In genomic region chr13:33637978-33638743, GRCh38 we compare ENCODE assay signal across 13 cellular contexts.
A peak's percentile ranks its signal among the peaks of the same experiment; 100 is the strongest.
DNase-seq lines count a peak whose midpoint lies in the region; ATAC-seq, FAIRE-seq and TF ChIP-seq lines count a peak whose summit lies in the region.
"Had no signal": no experiment of that assay in that cellular context is flagged by ENCODE, and none has a peak within 500 bp of the region (broad histone marks: within the 10 kb centered on the region; RNA-seq: fewer than 3 reads in every experiment).

No MANE protein-coding gene starts in this region.

- H3K9ac ChIP-seq in H1 (replicated peaks in 1 of 4; ENCODE audit: extremely low read depth in 1 of 4, low read depth in 3 of 4, low read length in 3 of 4) (no peak overlapping the region), mesendoderm (ENCODE audit: low read length) (no peak overlapping the region)

- H2AFZ ChIP-seq in H1 (ENCODE audit: low read length), result no peak overlapping the region

- H3K4me1 ChIP-seq in H1 (replicated peaks in 1 of 4; ENCODE audit: control insufficient read depth in 3 of 4, insufficient read depth in 4 of 4, low read length in 3 of 4) (peaks cover 5 to 19% (median 11%) of the 10 kb centered on the region in 4 experiments; a peak in 4 of 7 replicates), mesendoderm (ENCODE audit: control insufficient read depth, low read depth, low read length) (peaks cover 26% of the 10 kb centered on the region)

- H3K4ac ChIP-seq in H1 (replicated peaks; ENCODE audit: insufficient read length, low read depth, low read length), result no peak overlapping the region
- peak overlapping the region; percentile 27 for H3K4ac ChIP-seq in mesendoderm (ENCODE audit: low read depth, low read length)

- H3K79me1 ChIP-seq in H1 (ENCODE audit: low read depth, low read length), result no peaks in the 10 kb centered on the region
- H3K79me1 ChIP-seq in mesendoderm (ENCODE audit: low read length), result no peaks in the 10 kb centered on the region

- no peak overlapping the region for H3K56ac ChIP-seq in H1 (replicated peaks; ENCODE audit: insufficient read length, low read depth, low read length)
- H3K56ac ChIP-seq in mesendoderm (ENCODE audit: low read length), result no peak overlapping the region

- no peak overlapping the region for H4K91ac ChIP-seq in H1 (replicated peaks; ENCODE audit: insufficient read length, low read length)

- peak; percentile 76 for DNase-seq in EL
- DNase-seq in MG63, result peak; percentile 73
- DNase-seq in H1 (ENCODE audit: low read depth in 1 of 2, low spot score in 2 of 2), result no peak
- peak; percentile 54 for DNase-seq in mesendoderm
- no peak for DNase-seq in HuH-7 (ENCODE audit: low spot score)
- no peak for DNase-seq in NCI-H2029 (lab: John Stamatoyannopoulos, UW)
- no peak for DNase-seq in GM12891 (ENCODE audit: insufficient read length, low spot score)
- DNase-seq: activated CD8-positive, alpha-beta T cell treated with anti-CD3 and anti-CD28 coated beads, Interleukin-2, amount 10 ng/mL, durations not matched to agents 7 days and 5 days; activated naive CD4-positive, alpha-beta T cell treated with anti-CD3 and anti-CD28 coated beads, Interleukin-2, amount 50 U/mL, for 16 hours; glutamatergic neuron; NCI-H187; T-cell had no signal

- no peak overlapping the region for H3K27ac ChIP-seq in H1 (ENCODE audit: low read depth, low read length)
- peak overlapping the region; percentile 58 for H3K27ac ChIP-seq in mesendoderm (ENCODE audit: low read depth, low read length)

- H3K4me2 ChIP-seq in H1 (ENCODE audit: insufficient read depth in 1 of 2, low read depth in 2 of 2, low read length in 2 of 2) (peak overlapping the region; percentile 17 to 42; a peak in 2 of 4 replicates), mesendoderm (ENCODE audit: low read length) (no peak overlapping the region)

- H3K9me3 ChIP-seq in MG63 (no peaks in the 10 kb centered on the region), H1 (ENCODE audit: insufficient read depth in 2 of 2, low read depth in 1 of 2, low read length in 1 of 2) (no peaks in the 10 kb centered on the region)

- no peak overlapping the region for H4K5ac ChIP-seq in H1 (ENCODE audit: insufficient read length, low read depth, low read length)
- H4K5ac ChIP-seq in mesendoderm (ENCODE audit: low read length), result no peak overlapping the region

- H3K27me3 ChIP-seq in MG63, result no peaks in the 10 kb centered on the region
- H3K27me3 ChIP-seq in H1 (replicated peaks in 1 of 4; ENCODE audit: control insufficient read depth in 3 of 4, extremely low read depth in 1 of 4, insufficient read depth in 3 of 4, low read length in 3 of 4), result no peaks in the 10 kb centered on the region
- H3K27me3 ChIP-seq in mesendoderm (ENCODE audit: insufficient read depth, low read length, poor library complexity), result no peaks in the 10 kb centered on the region

- no peaks in the 10 kb centered on the region for H3K23me2 ChIP-seq in H1 (ENCODE audit: low read depth, low read length)

- no peak overlapping the region for H3K23ac ChIP-seq in H1 (ENCODE audit: insufficient read length)
- no peak overlapping the region for H3K23ac ChIP-seq in mesendoderm (ENCODE audit: low read length)

- H2AK5ac ChIP-seq in H1 (ENCODE audit: low read depth, low read length) (no peak overlapping the region), mesendoderm (ENCODE audit: low read length) (no peak overlapping the region)

- H3K14ac ChIP-seq in H1 (ENCODE audit: insufficient read length), result no peak overlapping the region

- H2BK12ac ChIP-seq in H1 (ENCODE audit: low read depth, low read length), result no peak overlapping the region; the same call in 1 of the 2 replicates

- POLR2A ChIA-PET in H1 (lab: Charles Lee; ENCODE audit: partially characterized antibody), result no interaction called here

- no peak for TF ChIP-seq CTCF in H1 (IDR thresholded peaks at IDR 0.05; ENCODE audit: control extremely low read depth in 1 of 3, insufficient read depth in 1 of 3, low read depth in 1 of 3, low read length in 3 of 3)

- H2BK15ac ChIP-seq in H1 (ENCODE audit: low read length), result no peak overlapping the region
- no peak overlapping the region for H2BK15ac ChIP-seq in mesendoderm (replicated peaks; ENCODE audit: low read depth)

- CTCF ChIA-PET in H1 (lab: Charles Lee; ENCODE audit: partially characterized antibody), result interaction anchor here (1.5 kb wide), 1 partner anchor 18 kb away, joined by 4 read pairs; no protein-coding TSS in a partner anchor

- TF ChIP-seq POLR2A in H1 (IDR thresholded peaks at IDR 0.05; ENCODE audit: control extremely low read depth in 1 of 2, low read depth in 2 of 2, low read length in 2 of 2) (no peak), GM12891 (IDR thresholded peaks at IDR 0.05; ENCODE audit: low read depth, low read length) (no peak)

- FAIRE-seq in H1 (lab: Jason Lieb, UNC) (no peak), GM12891 (lab: Jason Lieb, UNC) (no peak)

- whole genome bisulfite sequencing in H1 (ENCODE audit: extremely low coverage in 1 of 2, insufficient coverage in 1 of 2, insufficient read length in 1 of 2, insufficient replicate concordance in 2 of 2, low coverage in 1 of 2, low lambda C conversion rate in 2 of 2, missing lambda C conversion rate in 1 of 2), 2 experiments, result 36% methylated on average over 3 of the region's 3 CpGs; no CpG with 5 or more reads in 1 of the 2 experiments
- WGBS in mesendoderm (ENCODE audit: extremely low coverage, insufficient coverage, low lambda C conversion rate), result no CpG with 5 or more reads among the region's 3 CpGs

- TF ChIP-seq RAD21 in H1 (IDR thresholded peaks at IDR 0.05 in 1 of 2, conservative IDR thresholded peaks at IDR 0.05 in 1 of 2; ENCODE audit: low read depth in 2 of 2, low read length in 2 of 2), result no peak

- H4K20me1 ChIP-seq in H1 (replicated peaks in 1 of 2; ENCODE audit: control insufficient read depth in 1 of 2, insufficient read depth in 2 of 2, low read length in 2 of 2), result no peaks in the 10 kb centered on the region

- H3K36me3 ChIP-seq in MG63 (no peaks in the 10 kb centered on the region), H1 (ENCODE audit: control insufficient read depth in 2 of 4, insufficient read depth in 4 of 4, low read length in 3 of 4) (no peaks in the 10 kb centered on the region), mesendoderm (ENCODE audit: control insufficient read depth, insufficient read depth, low read length) (no peaks in the 10 kb centered on the region)

- H3K18ac ChIP-seq in H1 (ENCODE audit: extremely low read depth, low read length), result no peak overlapping the region
- peak overlapping the region; percentile 75 for H3K18ac ChIP-seq in mesendoderm (ENCODE audit: low read length)

- H2BK5ac ChIP-seq in H1 (ENCODE audit: low read depth, low read length) (no peak overlapping the region; the same call in 1 of the 2 replicates), mesendoderm (ENCODE audit: low read length) (peak overlapping the region; percentile 89)

- H2BK120ac ChIP-seq in H1 (replicated peaks; ENCODE audit: low read depth, low read length), result no peak overlapping the region
- no peak overlapping the region for H2BK120ac ChIP-seq in mesendoderm (ENCODE audit: low read depth, low read length)

- H4K8ac ChIP-seq in H1 (ENCODE audit: extremely low read depth, insufficient read depth, low read length) (no peak overlapping the region), mesendoderm (ENCODE audit: low read depth, low read length) (no peak overlapping the region)

- no peak for TF ChIP-seq EP300 in H1 (IDR thresholded peaks at IDR 0.05; ENCODE audit: borderline replicate concordance in 1 of 2, low read depth in 2 of 2, low read length in 2 of 2)

- no peak overlapping the region for H2BK20ac ChIP-seq in H1 (ENCODE audit: low read length)

- H3K4me3 ChIP-seq in MG63 (no peak overlapping the region), H1 (ENCODE audit: extremely low read depth in 1 of 4, insufficient read depth in 2 of 4, low read depth in 3 of 4, low read length in 4 of 4) (peak overlapping the region in 1 of 4 experiments; percentile 17; a peak in 1 of 8 replicates), mesendoderm (ENCODE audit: low read length) (no peak overlapping the region)

- H3K79me2 ChIP-seq in H1 (ENCODE audit: control insufficient read depth in 1 of 2, insufficient read depth in 2 of 2, low read length in 2 of 2) (no peaks in the 10 kb centered on the region), mesendoderm (ENCODE audit: control insufficient read depth, insufficient read depth, low read length) (no peaks in the 10 kb centered on the region)

- ATAC-seq in HG02852 (IDR thresholded peaks at IDR 0.05; ENCODE audit: unreplicated experiment), result no peak
- ATAC-seq: activated CD8-positive, alpha-beta T cell treated with anti-CD3 and anti-CD28 coated beads, Interleukin-2, amount 10 ng/mL, durations not matched to agents 7 days and 5 days; T-cell had no signal

TF ChIP-seq in H1, 55 proteins besides CTCF, POLR2A, EP300 and RAD21 (continues in another document):
- no peak for TF ChIP-seq HDAC6 (IDR thresholded peaks at IDR 0.05; ENCODE audit: low read depth, low read length)
- no peak for TF ChIP-seq ZNF274 (IDR thresholded peaks at IDR 0.05; ENCODE audit: borderline replicate concordance, extremely low read depth, low read length)
- no peak for TF ChIP-seq CREB1 (IDR thresholded peaks at IDR 0.05)
- TF ChIP-seq ATF2 (IDR thresholded peaks at IDR 0.05; ENCODE audit: low read length), result no peak

TF ChIP-seq in GM12891, 5 proteins besides CTCF, POLR2A, EP300 and RAD21:
- no peak for TF ChIP-seq PAX5 (IDR thresholded peaks at IDR 0.05; ENCODE audit: insufficient read depth, low read length, severe bottlenecking)
- TF ChIP-seq TAF1 (IDR thresholded peaks at IDR 0.05; ENCODE audit: low read depth, low read length), result no peak
- no peak for TF ChIP-seq SPI1 (IDR thresholded peaks at IDR 0.05; ENCODE audit: low read depth, low read length)
- no peak for TF ChIP-seq POU2F2 (IDR thresholded peaks at IDR 0.05; ENCODE audit: low read depth, low read length)
- TF ChIP-seq POLR2AphosphoS5 (IDR thresholded peaks at IDR 0.05; ENCODE audit: low read depth, low read length), result no peak

Comparison
In these comparisons a context has a peak if more than half of its experiments do, and no peak if none do; other contexts are left out.
1. DNase-seq: peak in EL (single experiment), MG63 (single experiment) and mesendoderm (single experiment); none in H1 (0 of 2), HuH-7 (single experiment), NCI-H2029 (single experiment) and GM12891 (single experiment).